In the genomic region with DNA sequence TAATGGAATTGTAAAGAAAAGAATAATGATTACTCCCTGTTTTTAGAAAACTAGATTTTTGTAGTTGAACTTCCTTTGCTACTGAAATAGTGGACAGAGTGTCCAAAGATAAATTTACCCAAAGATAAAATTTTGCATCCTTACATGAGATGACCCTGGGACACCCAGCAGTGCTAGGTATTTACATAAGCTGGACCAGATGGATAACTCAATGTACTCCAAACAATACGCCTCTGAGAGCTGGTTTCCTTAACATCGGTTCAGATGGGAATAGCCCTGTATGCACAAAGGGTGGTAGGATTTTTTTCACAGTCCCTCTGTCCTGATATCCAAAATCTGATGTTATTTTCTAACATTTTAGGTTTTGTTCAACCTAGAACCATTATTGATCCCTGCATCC, we compare ENCODE assay signal across 22 cellular contexts.
DNase-seq lines count a peak whose midpoint lies in the region; ATAC-seq, FAIRE-seq and TF ChIP-seq lines count a peak whose summit lies in the region.
"Had no signal": no experiment of that assay in that cellular context is flagged by ENCODE, and none has a peak within 500 bp of the region (broad histone marks: within the 10 kb centered on the region; RNA-seq: fewer than 3 reads in every experiment).

No MANE protein-coding gene starts in this region.

- H3K36me3 ChIP-seq in right lobe of liver (no peaks in the 10 kb centered on the region), HepG2 (replicated peaks in 1 of 2; ENCODE audit: control insufficient read depth in 1 of 2, insufficient read depth in 2 of 2, low read length in 2 of 2) (no peaks in the 10 kb centered on the region), endodermal cell (ENCODE audit: control insufficient read depth, insufficient read depth, low read length) (no peaks in the 10 kb centered on the region), tibial artery (no peaks in the 10 kb centered on the region), esophagus squamous epithelium (no peaks in the 10 kb centered on the region)
- H3K36me3 ChIP-seq: BE2C had no signal

- CTCF ChIA-PET in HepG2 (lab: Yijun Ruan, JAX; ENCODE audit: low intra/inter-chr PET ratio, low total read pairs): no interaction called here

- POLR2A ChIA-PET in HepG2 (lab: Yijun Ruan, JAX): no interaction called here

- BruUV-seq in HepG2 (replicated peaks; lab: Mats Ljungman, UMichigan): no TSS peak

- H3K27ac Mint-ChIP-seq in endodermal cell: no peak overlapping the region
- H3K27ac Mint-ChIP-seq: CD4-positive, CD25-positive, alpha-beta regulatory T cell; HFFc6 had no signal

- H4K20me1 ChIP-seq in HepG2 (ENCODE audit: insufficient read depth, low read length): no peaks in the 10 kb centered on the region

- no peak for TF ChIP-seq RAD21 in HepG2 (CRISPR knock-in tag; IDR thresholded peaks at IDR 0.05)

- ATAC-seq in right lobe of liver: peak; percentile 39 to 63 (median 63)
- no peak for ATAC-seq in HepG2
- no peak for ATAC-seq in GM19035 (IDR thresholded peaks at IDR 0.05; ENCODE audit: unreplicated experiment)
- ATAC-seq: HCT116 had no signal

- H3K27ac ChIP-seq in right lobe of liver (peak overlapping the region; percentile 59 to 78 (median 59)), HepG2 (ENCODE audit: extremely low read length, insufficient read depth, low read length) (no peak overlapping the region), endodermal cell (ENCODE audit: low read depth, low read length) (no peak overlapping the region), tibial artery (peak overlapping the region; percentile 85 to 89), esophagus squamous epithelium (no peak overlapping the region)
- H3K27ac ChIP-seq: HL-60 had no signal

- intact Hi-C loops in right lobe of liver (cut with DNase I) (no loop called here), HepG2 (cut with micrococcal nuclease; ENCODE audit: unreplicated experiment) (no loop called here), tibial artery (cut with DNase I; ENCODE audit: low total_unique reads) (loop anchor here (2.0 to 5.0 kb wide), 2 partner anchors 55 to 428 kb away; no protein-coding TSS in a partner anchor), esophagus squamous epithelium (cut with DNase I) (no loop called here)

- DNase-seq in right lobe of liver: no peak
- DNase-seq in HepG2 (ENCODE audit: low spot score): no peak
- no peak for DNase-seq in endodermal cell
- no peak for DNase-seq in tibial artery
- no peak for DNase-seq in esophagus squamous epithelium (lab: John Stamatoyannopoulos, UW)
- DNase-seq: ACHN; CD4-positive, CD25-positive, alpha-beta regulatory T cell; CD8-positive, alpha-beta memory T cell; COR-L47; DMS 273 treated with DMSO at 0.1 percent for 48 hours; GOT3; H7; HFFc6; IMR-90 had no signal

- peaks cover 38% of the 10 kb centered on the region for H3K9me3 Mint-ChIP-seq in endodermal cell
- H3K9me3 Mint-ChIP-seq: HFFc6 had no signal

- TF ChIP-seq EP300 in HepG2 (IDR thresholded peaks at IDR 0.05; ENCODE audit: low read depth in 2 of 2, low read length in 2 of 2): no peak
- TF ChIP-seq EP300 in HepG2 (CRISPR knock-in tag; IDR thresholded peaks at IDR 0.05; ENCODE audit: borderline replicate concordance): no peak

- peaks cover 0 to 8% (median 3%) of the 10 kb centered on the region in 4 donors for H3K4me1 ChIP-seq in right lobe of liver
- peaks cover 6% of the 10 kb centered on the region; the same call in 1 of the 2 replicates for H3K4me1 ChIP-seq in HepG2 (ENCODE audit: insufficient read depth, low read length)
- H3K4me1 ChIP-seq in endodermal cell (ENCODE audit: control insufficient read depth, insufficient read depth, low read length): peaks cover under 1% of the 10 kb centered on the region
- peaks cover 0 to 38% (median 20%) of the 10 kb centered on the region in 4 donors for H3K4me1 ChIP-seq in tibial artery
- peaks cover 0 to 7% (median 3%) of the 10 kb centered on the region in 3 donors for H3K4me1 ChIP-seq in esophagus squamous epithelium

- WGBS in right lobe of liver (ENCODE audit: insufficient coverage, low coverage, low lambda C conversion rate, missing lambda C conversion rate): 43% methylated on average over 2 of the region's 2 CpGs
- WGBS in HepG2 (ENCODE audit: low lambda C conversion rate): 51% methylated on average over 2 of the region's 2 CpGs
- WGBS in endodermal cell (ENCODE audit: insufficient coverage in 1 of 2, insufficient read length in 1 of 2), 2 experiments: 92 to 100% methylated on average over 2 of the region's 2 CpGs
- 78 to 84% methylated on average over 2 of the region's 2 CpGs for WGBS in esophagus squamous epithelium, 2 donors

- no peak for TF ChIP-seq POLR2A in right lobe of liver (IDR thresholded peaks at IDR 0.05)
- no peak for TF ChIP-seq POLR2A in HepG2 (IDR thresholded peaks at IDR 0.05; ENCODE audit: insufficient read depth in 1 of 2, low read depth in 2 of 2, low read length in 2 of 2)
- TF ChIP-seq POLR2A in esophagus squamous epithelium (IDR thresholded peaks at IDR 0.05): no peak

- no peaks in the 10 kb centered on the region for H3K27me3 ChIP-seq in right lobe of liver
- H3K27me3 ChIP-seq in HepG2 (ENCODE audit: control insufficient read depth in 1 of 2, insufficient read depth in 2 of 2, low read length in 2 of 2): peaks cover 6 to 51% of the 10 kb centered on the region in 2 experiments; a peak in 4 of 5 replicates
- no peaks in the 10 kb centered on the region for H3K27me3 ChIP-seq in endodermal cell (ENCODE audit: control insufficient read depth, insufficient read depth, low read length, poor library complexity, severe bottlenecking)
- no peaks in the 10 kb centered on the region for H3K27me3 ChIP-seq in tibial artery
- no peaks in the 10 kb centered on the region for H3K27me3 ChIP-seq in esophagus squamous epithelium
- H3K27me3 ChIP-seq: BE2C had no signal

- peaks cover 7% of the 10 kb centered on the region for H3K36me3 Mint-ChIP-seq in endodermal cell (ENCODE audit: low read depth)
- H3K36me3 Mint-ChIP-seq: CD4-positive, CD25-positive, alpha-beta regulatory T cell had no signal

- H3K4me1 Mint-ChIP-seq in endodermal cell: peaks cover 39% of the 10 kb centered on the region

- H3K79me2 ChIP-seq in HepG2 (ENCODE audit: insufficient read depth, low read length): no peaks in the 10 kb centered on the region

- no peak overlapping the region for H2AFZ ChIP-seq in HepG2 (ENCODE audit: low read length)

- no peaks in the 10 kb centered on the region for H3K27me3 Mint-ChIP-seq in endodermal cell (ENCODE audit: insufficient read depth)
- H3K27me3 Mint-ChIP-seq: CD4-positive, CD25-positive, alpha-beta regulatory T cell had no signal

- H3K4me2 ChIP-seq in HepG2 (ENCODE audit: low read depth, low read length): no peak overlapping the region

- H3K9ac ChIP-seq in HepG2 (ENCODE audit: insufficient read depth, low read depth, low read length) (no peak overlapping the region), endodermal cell (ENCODE audit: extremely low read depth, low read length, poor library complexity, severe bottlenecking) (no peak overlapping the region)

- no peak for FAIRE-seq in HepG2 (lab: Jason Lieb, UNC)
- FAIRE-seq: A204.1, G401.6, GM12891, GM18507 had no signal

- in situ Hi-C loops in HepG2 (cut with HindIII; ENCODE audit: extremely low pct_ligation_motif_present, low pct_unique_long_range_greater_than_20kb): no loop called here

- H3K9me3 ChIP-seq in right lobe of liver: no peaks in the 10 kb centered on the region
- peaks cover 21% of the 10 kb centered on the region; the same call in 1 of the 2 replicates for H3K9me3 ChIP-seq in HepG2 (ENCODE audit: low read length)
- H3K9me3 ChIP-seq in endodermal cell (ENCODE audit: control insufficient read depth, low read length): peaks cover 48% of the 10 kb centered on the region
- no peaks in the 10 kb centered on the region for H3K9me3 ChIP-seq in tibial artery
- peaks cover 0 to 4% (median 0%) of the 10 kb centered on the region in 3 donors for H3K9me3 ChIP-seq in esophagus squamous epithelium

- no peak overlapping the region for H3K4me3 Mint-ChIP-seq in endodermal cell
- H3K4me3 Mint-ChIP-seq: CD4-positive, CD25-positive, alpha-beta regulatory T cell; CD8-positive, alpha-beta memory T cell; HFFc6 had no signal

- no peak overlapping the region for H3K4me3 ChIP-seq in right lobe of liver
- no peak overlapping the region for H3K4me3 ChIP-seq in HepG2 (replicated peaks in 1 of 3; ENCODE audit: insufficient read depth in 1 of 3, low read depth in 2 of 3, low read length in 3 of 3)
- peak overlapping the region; percentile 64 for H3K4me3 ChIP-seq in endodermal cell (ENCODE audit: low read length)
- no peak overlapping the region for H3K4me3 ChIP-seq in tibial artery
- no peak overlapping the region for H3K4me3 ChIP-seq in esophagus squamous epithelium

- TF ChIP-seq CTCF in right lobe of liver (IDR thresholded peaks at IDR 0.05) (no peak), HepG2 (CRISPR knock-in tag; IDR thresholded peaks at IDR 0.05) (no peak), endodermal cell (conservative IDR thresholded peaks at IDR 0.05) (no peak), tibial artery (IDR thresholded peaks at IDR 0.05) (no peak), esophagus squamous epithelium (IDR thresholded peaks at IDR 0.05) (no peak)

TF ChIP-seq in HepG2, 621 proteins besides CTCF, POLR2A, EP300 and RAD21:
- no peak for TF ChIP-seq ZNF792 (CRISPR knock-in tag; IDR thresholded peaks at IDR 0.05)
- no peak for TF ChIP-seq PAX8 (CRISPR knock-in tag; IDR thresholded peaks at IDR 0.05; ENCODE audit: borderline replicate concordance)
TF ChIP-seq in HepG2: peak in this region for 0.

Comparison
In these comparisons a context has a peak if more than half of its experiments do, and no peak if none do; other contexts are left out.
1. ATAC-seq: peak in right lobe of liver (4 of 4); none in HepG2 (single experiment) and GM19035 (single experiment).
2. H3K27ac ChIP-seq: peak in right lobe of liver (3 of 3) and tibial artery (2 of 2); none in HepG2 (single experiment), endodermal cell (single experiment) and esophagus squamous epithelium (0 of 4).